In the genomic region with DNA sequence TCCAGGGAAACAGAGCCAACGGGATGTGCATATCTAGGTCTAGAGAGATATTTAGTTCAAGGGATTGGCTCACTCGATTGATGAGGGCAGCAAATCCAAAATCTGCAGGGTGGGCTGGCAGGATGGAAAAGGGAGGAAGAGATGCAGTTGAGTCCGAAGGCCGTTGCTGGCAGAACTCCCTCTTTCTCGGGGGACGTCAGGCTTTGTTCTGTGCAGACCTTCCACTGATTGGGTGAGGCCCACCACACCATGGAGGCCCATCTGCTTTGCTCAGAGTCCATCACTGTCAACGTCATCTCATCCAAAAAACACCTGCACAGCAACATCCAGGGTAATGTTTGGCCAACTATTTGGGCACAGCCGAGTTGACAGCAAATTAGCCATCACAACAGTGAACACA, we compare ENCODE assay signal across 19 cellular contexts.
DNase-seq lines count a peak whose midpoint lies in the region; ATAC-seq, FAIRE-seq and TF ChIP-seq lines count a peak whose summit lies in the region.
"Had no signal": no experiment of that assay in that cellular context is flagged by ENCODE, and none has a peak within 500 bp of the region (broad histone marks: within the 10 kb centered on the region; RNA-seq: fewer than 3 reads in every experiment).

No MANE protein-coding gene starts in this region.

- ATAC-seq in Right ventricle myocardium inferior (no peak), WTC11 (no peak), GM18858 (IDR thresholded peaks at IDR 0.05; ENCODE audit: unreplicated experiment) (no peak)
- ATAC-seq: GM23338, HCT116 had no signal

- H3K23me2 ChIP-seq in H1 (ENCODE audit: low read depth, low read length), result no peaks in the 10 kb centered on the region

- DNase-seq in cardiac septum (ENCODE audit: low spot score) (peak; percentile 67), Right ventricle myocardium inferior (ENCODE audit: missing footprints) (no peak), WTC11 (ENCODE audit: low spot score) (no peak), H1 (ENCODE audit: low read depth in 1 of 2, low spot score in 2 of 2) (no peak), ureter (ENCODE audit: low spot score) (no peak), superior temporal gyrus (ENCODE audit: extremely low spot score) (no peak)
- DNase-seq: 8988T; CD4-positive, alpha-beta memory T cell; DMS153; DMS79; GDM1 had no signal

- H3K4me1 Mint-ChIP-seq in WTC11, result peaks cover 11% of the 10 kb centered on the region

- H4K20me1 ChIP-seq in H1 (replicated peaks in 1 of 2; ENCODE audit: control insufficient read depth in 1 of 2, insufficient read depth in 2 of 2, low read length in 2 of 2), result no peaks in the 10 kb centered on the region
- H4K20me1 ChIP-seq: BLaER1 had no signal

- no peak overlapping the region for H2BK120ac ChIP-seq in H1 (replicated peaks; ENCODE audit: low read depth, low read length)

- no peak overlapping the region for H4K8ac ChIP-seq in H1 (ENCODE audit: extremely low read depth, insufficient read depth, low read length)

- no peaks in the 10 kb centered on the region for H3K36me3 Mint-ChIP-seq in WTC11
- H3K36me3 Mint-ChIP-seq: CD14-positive monocyte; CD4-positive, alpha-beta memory T cell had no signal

- H3K27me3 ChIP-seq in H1 (replicated peaks in 1 of 4; ENCODE audit: control insufficient read depth in 3 of 4, extremely low read depth in 1 of 4, insufficient read depth in 3 of 4, low read length in 3 of 4), result no peaks in the 10 kb centered on the region
- H3K27me3 ChIP-seq: BLaER1 had no signal

- no peaks in the 10 kb centered on the region for H3K79me2 ChIP-seq in H1 (ENCODE audit: control insufficient read depth in 1 of 2, insufficient read depth in 2 of 2, low read length in 2 of 2)

- no peaks in the 10 kb centered on the region for H3K36me3 ChIP-seq in H1 (ENCODE audit: control insufficient read depth in 2 of 4, insufficient read depth in 4 of 4, low read length in 3 of 4)
- H3K36me3 ChIP-seq: BLaER1 had no signal

- no peak overlapping the region for H2BK12ac ChIP-seq in H1 (ENCODE audit: low read depth, low read length)

- intact Hi-C loops in cardiac septum (cut with DNase I), result no loop called here
- intact Hi-C loops in Right ventricle myocardium inferior (cut with DNase I), result no loop called here

- no peak overlapping the region for H3K18ac ChIP-seq in H1 (ENCODE audit: extremely low read depth, low read length)

- H3K9ac ChIP-seq in H1 (replicated peaks in 1 of 4; ENCODE audit: extremely low read depth in 1 of 4, low read depth in 3 of 4, low read length in 3 of 4), result no peak overlapping the region
- H3K9ac ChIP-seq: BLaER1 had no signal

- no peak overlapping the region for H3K27ac Mint-ChIP-seq in WTC11
- H3K27ac Mint-ChIP-seq: CD14-positive monocyte, GM23338 had no signal

- no peak overlapping the region for H3K4me3 ChIP-seq in H1 (ENCODE audit: extremely low read depth in 1 of 4, insufficient read depth in 2 of 4, low read depth in 3 of 4, low read length in 4 of 4)
- H3K4me3 ChIP-seq: BLaER1, GM23338 had no signal

- no peak overlapping the region for H3K56ac ChIP-seq in H1 (replicated peaks; ENCODE audit: insufficient read length, low read depth, low read length)

- no peaks in the 10 kb centered on the region for H3K9me3 ChIP-seq in H1 (ENCODE audit: insufficient read depth in 2 of 2, low read depth in 1 of 2, low read length in 1 of 2)
- H3K9me3 ChIP-seq: BLaER1 had no signal

- 90% methylated on average over 8 of the region's 8 CpGs; no CpG with 5 or more reads in 1 of the 2 experiments for WGBS in H1 (ENCODE audit: extremely low coverage in 1 of 2, insufficient coverage in 1 of 2, insufficient read length in 1 of 2, insufficient replicate concordance in 2 of 2, low coverage in 1 of 2, low lambda C conversion rate in 2 of 2, missing lambda C conversion rate in 1 of 2), 2 experiments

- no peak overlapping the region for H3K4me2 ChIP-seq in H1 (ENCODE audit: insufficient read depth in 1 of 2, low read depth in 2 of 2, low read length in 2 of 2)
- H3K4me2 ChIP-seq: GM23338 had no signal

- no peak overlapping the region for H2AFZ ChIP-seq in H1 (ENCODE audit: low read length)
- H2AFZ ChIP-seq: GM23338 had no signal

- no peak overlapping the region for H4K91ac ChIP-seq in H1 (replicated peaks; ENCODE audit: insufficient read length, low read length)

- no peak for TF ChIP-seq EP300 in H1 (IDR thresholded peaks at IDR 0.05; ENCODE audit: borderline replicate concordance in 1 of 2, low read depth in 2 of 2, low read length in 2 of 2)

- TF ChIP-seq RAD21 in H1 (IDR thresholded peaks at IDR 0.05 in 1 of 2, conservative IDR thresholded peaks at IDR 0.05 in 1 of 2; ENCODE audit: low read depth in 2 of 2, low read length in 2 of 2), result no peak

- H2BK20ac ChIP-seq in H1 (ENCODE audit: low read length), result no peak overlapping the region

- TF ChIP-seq POLR2A in H1 (IDR thresholded peaks at IDR 0.05; ENCODE audit: control extremely low read depth in 1 of 2, low read depth in 2 of 2, low read length in 2 of 2), result no peak

- POLR2A ChIA-PET in WTC11 (lab: Charles Lee) (no interaction called here), H1 (lab: Charles Lee; ENCODE audit: partially characterized antibody) (interaction anchor here (0.6 kb wide), 1 partner anchor 8 kb away, joined by 3 read pairs; no protein-coding TSS in a partner anchor)

- no peak overlapping the region for H2AK5ac ChIP-seq in H1 (ENCODE audit: low read depth, low read length)

- H3K4me1 ChIP-seq in H1 (replicated peaks in 1 of 4; ENCODE audit: control insufficient read depth in 3 of 4, insufficient read depth in 4 of 4, low read length in 3 of 4), result peaks cover 0 to 5% (median 0%) of the 10 kb centered on the region in 4 experiments; a peak in 2 of 7 replicates

- H3K14ac ChIP-seq in H1 (ENCODE audit: insufficient read length), result no peak overlapping the region

- H3K4ac ChIP-seq in H1 (replicated peaks; ENCODE audit: insufficient read length, low read depth, low read length), result no peak overlapping the region

- H3K9me3 Mint-ChIP-seq in WTC11, result no peaks in the 10 kb centered on the region
- H3K9me3 Mint-ChIP-seq: CD4-positive, alpha-beta memory T cell; GM23338 had no signal

- H3K4me3 Mint-ChIP-seq in WTC11, result no peak overlapping the region
- H3K4me3 Mint-ChIP-seq: CD14-positive monocyte; CD4-positive, alpha-beta memory T cell; GM23338 had no signal

- no peak for FAIRE-seq in H1 (lab: Jason Lieb, UNC)
- FAIRE-seq: GM12892, GM18507 had no signal

- CTCF ChIA-PET in WTC11 (lab: Charles Lee) (interaction anchor here (1.5 to 1.6 kb wide), 2 partner anchors 10 to 20 kb away, joined by 5 to 6 read pairs; no protein-coding TSS in a partner anchor), H1 (lab: Charles Lee; ENCODE audit: partially characterized antibody) (interaction anchor here (0.8 to 5.8 kb wide), 3 partner anchors 10 to 20 kb away, joined by 3 to 64 read pairs (median 17); no protein-coding TSS in a partner anchor)

- H3K27me3 Mint-ChIP-seq in WTC11 (ENCODE audit: low read depth), result peaks cover under 1% of the 10 kb centered on the region; the same call in 1 of the 2 replicates

- H3K79me1 ChIP-seq in H1 (ENCODE audit: low read depth, low read length), result no peaks in the 10 kb centered on the region; the same call in 1 of the 2 replicates

- no peak overlapping the region for H3K27ac ChIP-seq in H1 (ENCODE audit: low read depth, low read length)
- H3K27ac ChIP-seq: BLaER1, HL-60 had no signal

- H2BK5ac ChIP-seq in H1 (ENCODE audit: low read depth, low read length), result no peak overlapping the region

- H4K5ac ChIP-seq in H1 (ENCODE audit: insufficient read length, low read depth, low read length), result no peak overlapping the region

- no peak overlapping the region for H3K23ac ChIP-seq in H1 (ENCODE audit: insufficient read length)

- TF ChIP-seq CTCF in WTC11 (IDR thresholded peaks at IDR 0.05) (no peak), H1 (IDR thresholded peaks at IDR 0.05; ENCODE audit: control extremely low read depth in 1 of 3, insufficient read depth in 1 of 3, low read depth in 1 of 3, low read length in 3 of 3) (no peak)

- no peak overlapping the region for H2BK15ac ChIP-seq in H1 (ENCODE audit: low read length)

TF ChIP-seq in H1, 55 proteins besides CTCF, POLR2A, EP300 and RAD21:
- TF ChIP-seq KDM1A (IDR thresholded peaks at IDR 0.05; ENCODE audit: borderline replicate concordance, low read length), result 0 out of 2 replicates have a peak, but pooled peaks have one; percentile 26
- TF ChIP-seq CHD2 (IDR thresholded peaks at IDR 0.05; ENCODE audit: low read length), result no peak
TF ChIP-seq in H1: peak in this region for 1.
